In the genomic region with DNA sequence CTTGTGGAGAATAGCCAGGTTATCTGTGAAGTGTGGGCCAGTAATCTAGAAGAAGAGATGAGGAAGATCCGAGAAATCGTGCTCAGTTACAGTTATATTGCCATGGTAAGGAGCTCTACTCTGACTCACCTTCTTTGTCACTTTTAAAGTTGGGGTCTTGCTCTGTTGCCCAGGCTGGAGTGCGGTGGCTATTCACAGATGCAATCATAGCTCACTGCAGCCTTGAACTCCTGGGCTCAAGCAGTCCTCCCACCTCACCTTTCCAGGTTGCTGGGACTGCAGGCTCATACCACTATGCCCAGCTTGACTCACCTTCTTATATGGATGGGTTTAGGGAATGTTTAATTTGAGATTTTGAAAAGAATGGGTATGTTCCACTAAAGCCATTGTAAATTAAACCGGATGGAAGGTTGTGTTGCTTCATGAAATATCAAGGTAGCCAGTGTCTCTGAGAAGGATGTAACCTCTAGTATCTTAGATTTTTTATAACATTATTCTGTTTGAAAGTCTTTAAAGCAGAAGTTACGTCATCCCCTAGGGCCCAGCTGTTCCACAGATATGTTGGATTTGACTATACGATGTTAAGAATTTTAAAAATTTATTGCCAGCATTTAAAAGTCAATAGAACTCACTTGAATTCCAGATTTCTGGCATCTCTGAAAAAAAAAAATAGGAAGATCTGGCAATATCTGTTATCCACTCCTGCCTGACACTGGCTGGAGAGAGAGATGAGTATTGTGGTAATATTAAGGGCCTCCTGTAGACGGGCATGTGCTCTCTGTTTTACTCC, we compare ENCODE assay signal across 2 cellular contexts.
TF ChIP-seq lines count a peak whose summit lies in the region.

No MANE protein-coding gene starts in this region.

TF ChIP-seq in HepG2, 621 proteins besides CTCF, POLR2A, EP300 and RAD21:
- TF ChIP-seq ZNF121 (CRISPR knock-in tag; IDR thresholded peaks at IDR 0.05): peak; percentile 95
- TF ChIP-seq ZNF232 (CRISPR knock-in tag; IDR thresholded peaks at IDR 0.05; ENCODE audit: borderline replicate concordance): no peak
- no peak for TF ChIP-seq SRF (IDR thresholded peaks at IDR 0.05; ENCODE audit: low read depth, low read length)
- TF ChIP-seq, protein P1, sequence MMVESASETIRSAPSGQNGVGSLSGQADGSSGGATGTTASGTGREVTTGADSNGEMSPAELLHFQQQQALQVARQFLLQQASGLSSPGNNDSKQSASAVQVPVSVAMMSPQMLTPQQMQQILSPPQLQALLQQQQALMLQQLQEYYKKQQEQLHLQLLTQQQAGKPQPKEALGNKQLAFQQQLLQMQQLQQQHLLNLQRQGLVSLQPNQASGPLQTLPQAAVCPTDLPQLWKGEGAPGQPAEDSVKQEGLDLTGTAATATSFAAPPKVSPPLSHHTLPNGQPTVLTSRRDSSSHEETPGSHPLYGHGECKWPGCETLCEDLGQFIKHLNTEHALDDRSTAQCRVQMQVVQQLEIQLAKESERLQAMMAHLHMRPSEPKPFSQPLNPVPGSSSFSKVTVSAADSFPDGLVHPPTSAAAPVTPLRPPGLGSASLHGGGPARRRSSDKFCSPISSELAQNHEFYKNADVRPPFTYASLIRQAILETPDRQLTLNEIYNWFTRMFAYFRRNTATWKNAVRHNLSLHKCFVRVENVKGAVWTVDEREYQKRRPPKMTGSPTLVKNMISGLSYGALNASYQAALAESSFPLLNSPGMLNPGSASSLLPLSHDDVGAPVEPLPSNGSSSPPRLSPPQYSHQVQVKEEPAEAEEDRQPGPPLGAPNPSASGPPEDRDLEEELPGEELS (CRISPR knock-in tag; IDR thresholded peaks at IDR 0.05): no peak
- TF ChIP-seq, protein P2, sequence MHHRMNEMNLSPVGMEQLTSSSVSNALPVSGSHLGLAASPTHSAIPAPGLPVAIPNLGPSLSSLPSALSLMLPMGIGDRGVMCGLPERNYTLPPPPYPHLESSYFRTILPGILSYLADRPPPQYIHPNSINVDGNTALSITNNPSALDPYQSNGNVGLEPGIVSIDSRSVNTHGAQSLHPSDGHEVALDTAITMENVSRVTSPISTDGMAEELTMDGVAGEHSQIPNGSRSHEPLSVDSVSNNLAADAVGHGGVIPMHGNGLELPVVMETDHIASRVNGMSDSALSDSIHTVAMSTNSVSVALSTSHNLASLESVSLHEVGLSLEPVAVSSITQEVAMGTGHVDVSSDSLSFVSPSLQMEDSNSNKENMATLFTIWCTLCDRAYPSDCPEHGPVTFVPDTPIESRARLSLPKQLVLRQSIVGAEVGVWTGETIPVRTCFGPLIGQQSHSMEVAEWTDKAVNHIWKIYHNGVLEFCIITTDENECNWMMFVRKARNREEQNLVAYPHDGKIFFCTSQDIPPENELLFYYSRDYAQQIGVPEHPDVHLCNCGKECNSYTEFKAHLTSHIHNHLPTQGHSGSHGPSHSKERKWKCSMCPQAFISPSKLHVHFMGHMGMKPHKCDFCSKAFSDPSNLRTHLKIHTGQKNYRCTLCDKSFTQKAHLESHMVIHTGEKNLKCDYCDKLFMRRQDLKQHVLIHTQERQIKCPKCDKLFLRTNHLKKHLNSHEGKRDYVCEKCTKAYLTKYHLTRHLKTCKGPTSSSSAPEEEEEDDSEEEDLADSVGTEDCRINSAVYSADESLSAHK (CRISPR knock-in tag; IDR thresholded peaks at IDR 0.05; ENCODE audit: borderline replicate concordance): no peak

TF ChIP-seq in K562, 482 proteins besides CTCF, POLR2A, EP300 and RAD21:
- TF ChIP-seq RBM25 (IDR thresholded peaks at IDR 0.05; ENCODE audit: low read depth, low read length, severe bottlenecking): peak; percentile 14
- TF ChIP-seq, protein P3, sequence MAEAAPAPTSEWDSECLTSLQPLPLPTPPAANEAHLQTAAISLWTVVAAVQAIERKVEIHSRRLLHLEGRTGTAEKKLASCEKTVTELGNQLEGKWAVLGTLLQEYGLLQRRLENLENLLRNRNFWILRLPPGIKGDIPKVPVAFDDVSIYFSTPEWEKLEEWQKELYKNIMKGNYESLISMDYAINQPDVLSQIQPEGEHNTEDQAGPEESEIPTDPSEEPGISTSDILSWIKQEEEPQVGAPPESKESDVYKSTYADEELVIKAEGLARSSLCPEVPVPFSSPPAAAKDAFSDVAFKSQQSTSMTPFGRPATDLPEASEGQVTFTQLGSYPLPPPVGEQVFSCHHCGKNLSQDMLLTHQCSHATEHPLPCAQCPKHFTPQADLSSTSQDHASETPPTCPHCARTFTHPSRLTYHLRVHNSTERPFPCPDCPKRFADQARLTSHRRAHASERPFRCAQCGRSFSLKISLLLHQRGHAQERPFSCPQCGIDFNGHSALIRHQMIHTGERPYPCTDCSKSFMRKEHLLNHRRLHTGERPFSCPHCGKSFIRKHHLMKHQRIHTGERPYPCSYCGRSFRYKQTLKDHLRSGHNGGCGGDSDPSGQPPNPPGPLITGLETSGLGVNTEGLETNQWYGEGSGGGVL (CRISPR knock-in tag; IDR thresholded peaks at IDR 0.05): no peak
- peak; percentile 77 for TF ChIP-seq ZNF121 (CRISPR knock-in tag; conservative IDR thresholded peaks at IDR 0.05)
